18 cellular contexts compared by ENCODE assay signal in genomic region chr1:110283677-110284076, GRCh38.
"Had no signal": no experiment of that assay in that cellular context is flagged by ENCODE, and none has a peak within 500 bp of the region (broad histone marks: within the 10 kb centered on the region; RNA-seq: fewer than 3 reads in every experiment).

No MANE protein-coding gene starts in this region.

- H3K36me3 ChIP-seq: gastrocnemius medialis, heart left ventricle, pancreas, tibial artery, uterus, WERI-Rb-1 had no signal

- H3K27ac ChIP-seq: body of pancreas, heart left ventricle, pancreas, skin epidermis, tibial artery, uterus, WERI-Rb-1 had no signal

- H3K4me1 ChIP-seq: body of pancreas, pancreas, tibial artery, uterus had no signal

- DNase-seq: activated CD4-positive, alpha-beta memory T cell treated with anti-CD3 and anti-CD28 coated beads, Interleukin-2, amount 10 ng/mL, durations not matched to agents 7 days and 5 days; activated effector memory CD4-positive, alpha-beta T cell treated with Interleukin-2 at 50 U/mL for 16 hours; activated T-cell treated with anti-CD3 and anti-CD28 coated beads, Interleukin-2, amount 50 U/mL, for 24 hours; amniotic stem cell; body of pancreas; central memory CD4-positive, alpha-beta T cell; effector memory CD4-positive, alpha-beta T cell; gastrocnemius medialis; heart left ventricle; naive thymus-derived CD4-positive, alpha-beta T cell; pancreas; stimulated activated CD4-positive, alpha-beta T cell treated with anti-CD3 and anti-CD28 coated beads, Interleukin-15, amount 100 ng/mL, for 24 hours; stimulated activated CD4-positive, alpha-beta T cell treated with anti-CD3 and anti-CD28 coated beads, Interleukin-4, amount 100 ng/mL, for 1 hour; stimulated activated naive B cell treated with anti-CD40 and anti-IgM and Interleukin-4, amounts not matched to agents 10 μg/mL and 1 μg/mL and 100 μg/mL, for 72 hours; tibial artery; uterus; WERI-Rb-1 had no signal

- H3K9me3 ChIP-seq: body of pancreas, gastrocnemius medialis, heart left ventricle, pancreas, tibial artery, uterus had no signal

- H3K4me3 ChIP-seq: body of pancreas, gastrocnemius medialis, heart left ventricle, pancreas, skin epidermis, tibial artery, uterus had no signal

- H3K27me3 ChIP-seq: body of pancreas, gastrocnemius medialis, heart left ventricle, pancreas, tibial artery, uterus had no signal
